ENCODE assay signal across 8 cellular contexts in genomic region chr11:62573006-62573591, GRCh38. TPM values are rescaled to one million over a fixed set of nuclear protein-coding genes. Genes with fewer than 3 reads are reported as not detected.
DNase-seq lines count a peak whose midpoint lies in the region; ATAC-seq and TF ChIP-seq lines count a peak whose summit lies in the region.

No MANE protein-coding gene starts in this region.

- ATAC-seq in HG02973 (IDR thresholded peaks at IDR 0.05; ENCODE audit: unreplicated experiment) = no peak

- H3K27me3 ChIP-seq in layer of hippocampus (ENCODE audit: control insufficient read depth, insufficient read depth, low read length) = no peaks in the 10 kb centered on the region

- no peak for TF ChIP-seq POLR2A in NB4 (IDR thresholded peaks at IDR 0.05; ENCODE audit: extremely low read depth, insufficient read length)

- peak overlapping the region; percentile 90 for H3K27ac ChIP-seq in layer of hippocampus (ENCODE audit: low read depth, low read length)

- in situ Hi-C loops in astrocyte of the spinal cord (cut with HindIII; ENCODE audit: low sequenced_read_pairs) = no loop called here

- TF ChIP-seq CTCF in NB4 (IDR thresholded peaks at IDR 0.05; ENCODE audit: low read depth, low read length) (no peak), astrocyte of the spinal cord (IDR thresholded peaks at IDR 0.05; ENCODE audit: low read depth, low read length) (no peak)

- H3K4me3 ChIP-seq in NB4 (ENCODE audit: low read depth, low read length) = peak overlapping the region; percentile 99
- H3K4me3 ChIP-seq in astrocyte of the spinal cord (ENCODE audit: low read depth, low read length) = peak overlapping the region; percentile 99

- DNase-seq in NCI-H1105 treated with DMSO at 0.1 percent for 48 hours (lab: John Stamatoyannopoulos, UW) (peak; percentile 18), NCI-H1105 (lab: John Stamatoyannopoulos, UW) (no peak), NB4 (ENCODE audit: low read depth) (peak; percentile 59), astrocyte of the spinal cord (ENCODE audit: low read depth, low spot score) (peak; percentile 18), superior temporal gyrus (ENCODE audit: extremely low spot score) (peak; percentile 38), mesenteric fat pad (ENCODE audit: low spot score) (no peak)

RNA-seq across cellular contexts. Expression of gene EEF1G, which starts 0.6 kb away (rescaled TPM):
- total RNA-seq in mesenteric fat pad = 865 TPM

RNA-seq across cellular contexts. Expression of gene TUT1, which starts 18.2 kb away (rescaled TPM):
- 13.4 TPM for total RNA-seq in mesenteric fat pad

RNA-seq across cellular contexts. Expression of gene AHNAK, which starts 26.5 kb away (rescaled TPM):
- 1,254 TPM for total RNA-seq in mesenteric fat pad

RNA-seq across cellular contexts. Expression of gene MTA2, which starts 28.6 kb away (rescaled TPM):
- total RNA-seq in mesenteric fat pad = 103 TPM

RNA-seq across cellular contexts. Expression of gene EML3, which starts 39.5 kb away (rescaled TPM):
- 116 TPM for total RNA-seq in mesenteric fat pad

Comparison
In these comparisons a context has a peak if more than half of its experiments do, and no peak if none do; other contexts are left out.
1. DNase-seq: peak in NCI-H1105 treated with DMSO at 0.1 percent for 48 hours (single experiment), NB4 (single experiment), astrocyte of the spinal cord (single experiment) and superior temporal gyrus (single experiment); none in NCI-H1105 (single experiment) and mesenteric fat pad (single experiment).